ENCODE assay signal across 7 cellular contexts in genomic region chr15:90409587-90409986, GRCh38. TPM values are rescaled to one million over a fixed set of nuclear protein-coding genes. Genes with fewer than 3 reads are reported as not detected.
DNase-seq lines count a peak whose midpoint lies in the region; ATAC-seq and TF ChIP-seq lines count a peak whose summit lies in the region.
"Not testable (repeated sequence)": the region's sequence is repeated elsewhere in the genome, so short reads cannot be mapped to it uniquely, and the experiment has no call there.

No MANE protein-coding gene starts in this region.

- not testable (repeated sequence) for H3K27me3 ChIP-seq in Caco-2 (replicated peaks; ENCODE audit: control insufficient read depth, insufficient read depth, low read length)

- H3K4me1 Mint-ChIP-seq in Caco-2 (ENCODE audit: low read depth, unreplicated experiment) (peaks cover 61% of the 10 kb centered on the region), T-helper 17 cell (peaks cover 57% of the 10 kb centered on the region), osteocyte (ENCODE audit: unreplicated experiment) (peaks cover 79% of the 10 kb centered on the region)
- peaks cover 86% of the 10 kb centered on the region for H3K4me1 Mint-ChIP-seq in activated CD8-positive, alpha-beta memory T cell treated with anti-CD3 and anti-CD28 coated beads, Interleukin-2, amount 10 ng/mL, durations not matched to agents 7 days and 5 days
- peaks cover 81% of the 10 kb centered on the region for H3K4me1 Mint-ChIP-seq in activated naive CD8-positive, alpha-beta T cell (ENCODE audit: low read depth)
- H3K4me1 Mint-ChIP-seq in dendritic cell treated with granulocyte-macrophage colony-stimulating factor and Interleukin-4, amounts not matched to agents 40 ng/mL and 50 ng/mL, for 4 days (ENCODE audit: low read depth), result peaks cover 91% of the 10 kb centered on the region

- not testable (repeated sequence) for ATAC-seq in T-helper 17 cell; activated CD8-positive, alpha-beta memory T cell treated with anti-CD3 and anti-CD28 coated beads, Interleukin-2, amount 10 ng/mL, durations not matched to agents 7 days and 5 days

- H3K36me3 ChIP-seq in Caco-2 (ENCODE audit: control insufficient read depth, insufficient read depth, low read length), result not testable (repeated sequence)

- not testable (repeated sequence) for H3K9me3 ChIP-seq in Caco-2; T-helper 17 cell (ENCODE audit: control insufficient read depth, low read length, poor library complexity, severe bottlenecking)

- H3K36me3 Mint-ChIP-seq in Caco-2 (ENCODE audit: insufficient read depth, unreplicated experiment), result peaks cover 27% of the 10 kb centered on the region
- not testable (repeated sequence) for H3K36me3 Mint-ChIP-seq in T-helper 17 cell (ENCODE audit: low read depth); activated naive CD8-positive, alpha-beta T cell; osteocyte (ENCODE audit: unreplicated experiment)
- H3K36me3 Mint-ChIP-seq in activated CD8-positive, alpha-beta memory T cell treated with anti-CD3 and anti-CD28 coated beads, Interleukin-2, amount 10 ng/mL, durations not matched to agents 7 days and 5 days, result peaks cover 51% of the 10 kb centered on the region
- H3K36me3 Mint-ChIP-seq in dendritic cell treated with granulocyte-macrophage colony-stimulating factor and Interleukin-4, amounts not matched to agents 40 ng/mL and 50 ng/mL, for 4 days (ENCODE audit: low read depth), result peaks cover 57% of the 10 kb centered on the region

- not testable (repeated sequence) for DNase-seq in Caco-2; T-helper 17 cell; activated CD8-positive, alpha-beta memory T cell treated with anti-CD3 and anti-CD28 coated beads, Interleukin-2, amount 10 ng/mL, durations not matched to agents 7 days and 5 days; osteocyte (ENCODE audit: extremely low spot score, unreplicated experiment)
- peak; percentile 55 for DNase-seq in myocyte (ENCODE audit: low read depth)

- not testable (repeated sequence) for TF ChIP-seq CTCF in Caco-2 (IDR thresholded peaks at IDR 0.05; ENCODE audit: insufficient read depth in 1 of 2, low read depth in 1 of 2, low read length in 1 of 2, severe bottlenecking in 1 of 2, unreplicated experiment in 1 of 2); osteocyte (IDR thresholded peaks at IDR 0.05)

- BruUV-seq in Caco-2 (replicated peaks; lab: Mats Ljungman, UMichigan), result not testable (repeated sequence)

- POLR2A ChIA-PET in Caco-2 (lab: Charles Lee), result not testable (repeated sequence)

- H3K4me3 ChIP-seq in Caco-2 (ENCODE audit: low read depth, low read length), result not testable (repeated sequence)

- H3K27ac Mint-ChIP-seq in Caco-2 (ENCODE audit: unreplicated experiment), result peak overlapping the region; percentile 42
- peak overlapping the region; percentile 48 for H3K27ac Mint-ChIP-seq in T-helper 17 cell
- H3K27ac Mint-ChIP-seq in activated CD8-positive, alpha-beta memory T cell treated with anti-CD3 and anti-CD28 coated beads, Interleukin-2, amount 10 ng/mL, durations not matched to agents 7 days and 5 days, result peak overlapping the region; percentile 70
- H3K27ac Mint-ChIP-seq in activated naive CD8-positive, alpha-beta T cell, result peak overlapping the region; percentile 22
- H3K27ac Mint-ChIP-seq in dendritic cell treated with granulocyte-macrophage colony-stimulating factor and Interleukin-4, amounts not matched to agents 40 ng/mL and 50 ng/mL, for 4 days, result peak overlapping the region; percentile 76
- peak overlapping the region; percentile 53 for H3K27ac Mint-ChIP-seq in osteocyte (ENCODE audit: unreplicated experiment)

- not testable (repeated sequence) for H3K27me3 Mint-ChIP-seq in Caco-2 (ENCODE audit: insufficient read depth, unreplicated experiment); T-helper 17 cell; activated CD8-positive, alpha-beta memory T cell treated with anti-CD3 and anti-CD28 coated beads, Interleukin-2, amount 10 ng/mL, durations not matched to agents 7 days and 5 days; activated naive CD8-positive, alpha-beta T cell; dendritic cell treated with granulocyte-macrophage colony-stimulating factor and Interleukin-4, amounts not matched to agents 40 ng/mL and 50 ng/mL, for 4 days; osteocyte (ENCODE audit: unreplicated experiment)

- H3K9me3 Mint-ChIP-seq in Caco-2 (ENCODE audit: unreplicated experiment); activated CD8-positive, alpha-beta memory T cell treated with anti-CD3 and anti-CD28 coated beads, Interleukin-2, amount 10 ng/mL, durations not matched to agents 7 days and 5 days (ENCODE audit: low read depth); activated naive CD8-positive, alpha-beta T cell (ENCODE audit: low read depth); dendritic cell treated with granulocyte-macrophage colony-stimulating factor and Interleukin-4, amounts not matched to agents 40 ng/mL and 50 ng/mL, for 4 days; osteocyte (ENCODE audit: unreplicated experiment): not testable (repeated sequence)

- H3K4me3 Mint-ChIP-seq in Caco-2 (ENCODE audit: unreplicated experiment); T-helper 17 cell; activated naive CD8-positive, alpha-beta T cell; osteocyte (ENCODE audit: unreplicated experiment): not testable (repeated sequence)
- peak overlapping the region; percentile 18 for H3K4me3 Mint-ChIP-seq in activated CD8-positive, alpha-beta memory T cell treated with anti-CD3 and anti-CD28 coated beads, Interleukin-2, amount 10 ng/mL, durations not matched to agents 7 days and 5 days
- H3K4me3 Mint-ChIP-seq in dendritic cell treated with granulocyte-macrophage colony-stimulating factor and Interleukin-4, amounts not matched to agents 40 ng/mL and 50 ng/mL, for 4 days, result peak overlapping the region; percentile 0

- H3K4me1 ChIP-seq in Caco-2, result peaks cover 43% of the 10 kb centered on the region

- intact Hi-C loops in Caco-2 (cut with micrococcal nuclease; ENCODE audit: unreplicated experiment); dendritic cell treated with granulocyte-macrophage colony-stimulating factor and Interleukin-4, amounts not matched to agents 40 ng/mL and 50 ng/mL, for 4 days (cut with micrococcal nuclease): not testable (repeated sequence)

- CTCF ChIA-PET in Caco-2 (lab: Charles Lee), result not testable (repeated sequence)
- CTCF ChIA-PET in activated CD8-positive, alpha-beta memory T cell treated with anti-CD3 and anti-CD28 coated beads, Interleukin-2, amount 10 ng/mL, durations not matched to agents 7 days and 5 days (lab: Charles Lee), result interaction anchor here (3.3 kb wide), 1 partner anchor 21 kb away, joined by 14 read pairs; the partner anchor contains the start of gene IQGAP1

RNA-seq across cellular contexts. Expression of gene IQGAP1, which starts 21.5 kb away (rescaled TPM):
- total RNA-seq in Caco-2 (2022) (142 and 150 TPM in 2 replicates), T-helper 17 cell (100 to 1,000 TPM; 131 to 157 TPM), myocyte (66.3 and 95.9 TPM in 2 replicates), osteocyte (178 TPM in 2 replicates)
- total RNA-seq in activated CD8-positive, alpha-beta memory T cell treated with anti-CD3 and anti-CD28 coated beads, Interleukin-2, amount 10 ng/mL, durations not matched to agents 7 days and 5 days, result 100 to 1,000 TPM; 217 to 221 TPM
- 64.4 TPM for polyA plus RNA-seq in myocyte (2012)

RNA-seq across cellular contexts. Expression of gene ZNF774, which starts 57.5 kb away (rescaled TPM):
- total RNA-seq in Caco-2 (2022), result 9.4 and 11.9 TPM in 2 replicates
- total RNA-seq in T-helper 17 cell, result under 1 TPM in 1 of 2 donors, not detected in 1; 0.15 TPM
- total RNA-seq in activated CD8-positive, alpha-beta memory T cell treated with anti-CD3 and anti-CD28 coated beads, Interleukin-2, amount 10 ng/mL, durations not matched to agents 7 days and 5 days, result 1 to 10 TPM; 1.6 to 2.1 TPM
- total RNA-seq in myocyte, result 3.4 TPM in 2 replicates
- 1.2 TPM for polyA plus RNA-seq in myocyte (2012)
- 1.6 and 3.1 TPM in 2 replicates for total RNA-seq in osteocyte

Comparison
In these comparisons a context has a peak if more than half of its experiments do, and no peak if none do; other contexts are left out.
1. H3K27ac Mint-ChIP-seq: peak in every context shown above with its lines; median percentile 76 in dendritic cell treated with granulocyte-macrophage colony-stimulating factor and Interleukin-4, amounts not matched to agents 40 ng/mL and 50 ng/mL, for 4 days; 70 in activated CD8-positive, alpha-beta memory T cell treated with anti-CD3 and anti-CD28 coated beads, Interleukin-2, amount 10 ng/mL, durations not matched to agents 7 days and 5 days; 53 in osteocyte; 48 in T-helper 17 cell; 42 in Caco-2; 22 in activated naive CD8-positive, alpha-beta T cell.